Comparison of ENCODE assay signal across 7 cellular contexts in genomic region chr5:56815657-56816545, GRCh38. TPM values are rescaled to one million over a fixed set of nuclear protein-coding genes. Genes with fewer than 3 reads are reported as not detected.
A peak's percentile ranks its signal among the peaks of the same experiment; 100 is the strongest.
DNase-seq lines count a peak whose midpoint lies in the region; ATAC-seq and TF ChIP-seq lines count a peak whose summit lies in the region.

No MANE protein-coding gene starts in this region.

- H3K9me3 ChIP-seq in neuron (ENCODE audit: low read length) (no peaks in the 10 kb centered on the region), aorta (ENCODE audit: control insufficient read depth, low read length) (no peaks in the 10 kb centered on the region)

- peaks cover 56% of the 10 kb centered on the region for H3K4me1 Mint-ChIP-seq in activated T-helper 1 cell treated with anti-CD3 and anti-CD28 coated beads, Interleukin-12 subunit alpha, Interleukin-12 subunit beta, Interleukin-2, Interleukin-4 antibody, amounts not matched to agents 30 ng/mL and 10 ng/mL and 1 ng/mL, durations not matched to agents 14 hours and 24 hours and 36 hours (ENCODE audit: low read depth)

- intact Hi-C loops in activated T-helper 1 cell treated with anti-CD3 and anti-CD28 coated beads, Interleukin-12 subunit alpha, Interleukin-12 subunit beta, Interleukin-2, Interleukin-4 antibody, amounts not matched to agents 30 ng/mL and 10 ng/mL and 1 ng/mL, durations not matched to agents 14 hours and 24 hours and 36 hours (cut with micrococcal nuclease), result loop anchor here (1.0 to 5.0 kb wide), 11 partner anchors 36 to 1279 kb away; partner anchors contain the start of genes IL6ST, MIER3 and SETD9
- intact Hi-C loops in aorta (cut with DNase I), result loop anchor here (2.0 to 10.0 kb wide), 3 partner anchors 21 to 391 kb away; no protein-coding TSS in a partner anchor

- ATAC-seq in GM18519 (IDR thresholded peaks at IDR 0.05; ENCODE audit: low FRiP score, unreplicated experiment) (peak; percentile 24), HG02623 (IDR thresholded peaks at IDR 0.05; ENCODE audit: unreplicated experiment) (peak; percentile 27), aorta (ENCODE audit: low FRiP score) (peak; percentile 57)

- H3K9me3 Mint-ChIP-seq in activated T-helper 1 cell treated with anti-CD3 and anti-CD28 coated beads, Interleukin-12 subunit alpha, Interleukin-12 subunit beta, Interleukin-2, Interleukin-4 antibody, amounts not matched to agents 30 ng/mL and 10 ng/mL and 1 ng/mL, durations not matched to agents 14 hours and 24 hours and 36 hours, result no peaks in the 10 kb centered on the region

- peaks cover under 1% of the 10 kb centered on the region for H3K27me3 Mint-ChIP-seq in activated T-helper 1 cell treated with anti-CD3 and anti-CD28 coated beads, Interleukin-12 subunit alpha, Interleukin-12 subunit beta, Interleukin-2, Interleukin-4 antibody, amounts not matched to agents 30 ng/mL and 10 ng/mL and 1 ng/mL, durations not matched to agents 14 hours and 24 hours and 36 hours (ENCODE audit: insufficient read depth)

- H3K36me3 Mint-ChIP-seq in activated T-helper 1 cell treated with anti-CD3 and anti-CD28 coated beads, Interleukin-12 subunit alpha, Interleukin-12 subunit beta, Interleukin-2, Interleukin-4 antibody, amounts not matched to agents 30 ng/mL and 10 ng/mL and 1 ng/mL, durations not matched to agents 14 hours and 24 hours and 36 hours (ENCODE audit: low read depth), result peaks cover 7% of the 10 kb centered on the region

- H3K27me3 ChIP-seq in neuron (ENCODE audit: insufficient read depth, low read length) (peaks cover 22% of the 10 kb centered on the region), aorta (ENCODE audit: control insufficient read depth in 1 of 2, insufficient read depth in 2 of 2, low read length in 1 of 2) (no peaks in the 10 kb centered on the region)

- peak overlapping the region; percentile 91 for H3K4me3 Mint-ChIP-seq in activated T-helper 1 cell treated with anti-CD3 and anti-CD28 coated beads, Interleukin-12 subunit alpha, Interleukin-12 subunit beta, Interleukin-2, Interleukin-4 antibody, amounts not matched to agents 30 ng/mL and 10 ng/mL and 1 ng/mL, durations not matched to agents 14 hours and 24 hours and 36 hours

- DNase-seq in NCI-H226 (peak; percentile 16), fibroblast of mammary gland (ENCODE audit: low read depth) (peak; percentile 16), aorta (peak; percentile 67 to 81)
- DNase-seq in activated T-helper 1 cell treated with anti-CD3 and anti-CD28 coated beads, Interleukin-12 subunit alpha, Interleukin-12 subunit beta, Interleukin-2, Interleukin-4 antibody, amounts not matched to agents 30 ng/mL and 10 ng/mL and 1 ng/mL, durations not matched to agents 14 hours and 24 hours and 36 hours (ENCODE audit: low spot score), result peak; percentile 34

- WGBS in aorta, 2 donors, result 0 to 1% methylated on average over 83 to 116 of the region's 116 CpGs

- H3K27ac Mint-ChIP-seq in activated T-helper 1 cell treated with anti-CD3 and anti-CD28 coated beads, Interleukin-12 subunit alpha, Interleukin-12 subunit beta, Interleukin-2, Interleukin-4 antibody, amounts not matched to agents 30 ng/mL and 10 ng/mL and 1 ng/mL, durations not matched to agents 14 hours and 24 hours and 36 hours, result peak overlapping the region; percentile 68

- H3K4me1 ChIP-seq in neuron (ENCODE audit: insufficient read depth, low read length) (peaks cover 14% of the 10 kb centered on the region), aorta (ENCODE audit: control insufficient read depth in 1 of 2, insufficient read depth in 2 of 2, low read length in 2 of 2) (no peaks in the 10 kb centered on the region)

- H3K36me3 ChIP-seq in neuron (ENCODE audit: insufficient read depth, low read length) (no peaks in the 10 kb centered on the region), aorta (ENCODE audit: control insufficient read depth in 1 of 2, insufficient read depth in 2 of 2, low read length in 1 of 2) (no peaks in the 10 kb centered on the region)

- TF ChIP-seq CTCF in fibroblast of mammary gland (conservative IDR thresholded peaks at IDR 0.05; ENCODE audit: control insufficient read depth, insufficient read depth, low read depth, low read length), result no peak

- peak overlapping the region; percentile 95 for H2AFZ ChIP-seq in neuron (ENCODE audit: low read depth, low read length)

- H3K4me3 ChIP-seq in fibroblast of mammary gland (ENCODE audit: control insufficient read depth, low read depth, low read length) (peak overlapping the region; percentile 77), neuron (ENCODE audit: low read length) (peak overlapping the region; percentile 64), aorta (ENCODE audit: low read length in 2 of 2) (peak overlapping the region; percentile 90 to 97)

- H3K27ac ChIP-seq in aorta (ENCODE audit: low read depth in 1 of 2, low read length in 2 of 2), result peak overlapping the region; percentile 8 to 79

RNA-seq across cellular contexts. Expression of gene MAP3K1, which starts 0.6 kb away (rescaled TPM):
- 23.6 and 25.3 TPM in 2 replicates for total RNA-seq in activated T-helper 1 cell treated with anti-CD3 and anti-CD28 coated beads, Interleukin-12 subunit alpha, Interleukin-12 subunit beta, Interleukin-2, Interleukin-4 antibody, amounts not matched to agents 30 ng/mL and 10 ng/mL and 1 ng/mL, durations not matched to agents 14 hours and 24 hours and 36 hours
- 10 to 100 TPM; 11.2 to 26.3 TPM for total RNA-seq in aorta
- polyA plus RNA-seq in aorta, result 1 to 10 TPM; 1.8 to 3.2 TPM

Comparison
In these comparisons a context has a peak if more than half of its experiments do, and no peak if none do; other contexts are left out.
1. Peak in every context shown above with its lines: DNase-seq, ATAC-seq, H3K4me3 ChIP-seq and H3K27ac ChIP-seq.
2. DNase-seq: peak in every context shown above with its lines; median percentile 74 in aorta; 34 in activated T-helper 1 cell treated with anti-CD3 and anti-CD28 coated beads, Interleukin-12 subunit alpha, Interleukin-12 subunit beta, Interleukin-2, Interleukin-4 antibody, amounts not matched to agents 30 ng/mL and 10 ng/mL and 1 ng/mL, durations not matched to agents 14 hours and 24 hours and 36 hours; 16 in NCI-H226; 16 in fibroblast of mammary gland.